Comparison of ENCODE assay signal across 9 cellular contexts in the genomic region with DNA sequence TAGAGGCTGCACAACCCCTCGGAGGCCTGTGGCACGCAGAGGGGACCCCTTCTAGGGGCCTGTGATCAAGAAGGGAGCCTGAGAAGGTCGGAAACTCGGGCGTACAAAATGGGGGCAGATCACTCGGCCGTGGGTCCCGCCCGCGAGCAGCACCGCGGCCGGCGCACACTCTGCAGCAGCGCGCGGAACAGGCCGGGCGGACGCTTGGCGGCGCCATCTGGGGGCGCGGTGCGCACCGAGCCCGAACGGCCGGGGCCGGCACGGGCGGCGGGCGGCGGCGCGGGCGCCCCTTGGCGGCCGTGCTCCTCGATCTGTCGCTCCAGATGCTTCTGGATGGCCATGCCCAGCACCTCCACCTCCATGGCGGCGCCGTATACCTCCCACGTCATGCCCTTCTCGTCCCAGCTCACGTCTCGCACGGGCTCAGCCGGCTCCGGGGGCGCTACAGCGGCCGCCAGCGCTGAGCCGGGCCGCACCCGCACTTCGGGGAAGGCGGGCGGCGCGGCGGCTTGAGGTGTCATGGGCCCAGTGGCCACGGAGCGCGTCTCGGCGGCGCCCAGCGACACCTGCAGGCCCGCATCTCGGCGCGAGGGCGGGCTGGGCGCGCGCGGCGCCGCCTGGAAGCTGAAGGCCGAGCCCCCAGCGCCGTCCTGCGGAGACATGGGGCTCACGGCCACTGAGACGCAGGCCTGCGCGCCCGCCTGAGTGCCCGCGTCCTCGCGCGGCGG. TPM values are rescaled to one million over a fixed set of nuclear protein-coding genes. Genes with fewer than 3 reads are reported as not detected.
A peak's percentile ranks its signal among the peaks of the same experiment; 100 is the strongest.
DNase-seq lines count a peak whose midpoint lies in the region; ATAC-seq, FAIRE-seq and TF ChIP-seq lines count a peak whose summit lies in the region.
"Had no signal": no experiment of that assay in that cellular context is flagged by ENCODE, and none has a peak within 500 bp of the region (broad histone marks: within the 10 kb centered on the region; RNA-seq: fewer than 3 reads in every experiment).

No MANE protein-coding gene starts in this region.

- H3K4me3 ChIP-seq in fibroblast of mammary gland (ENCODE audit: control insufficient read depth, low read depth, low read length) (no peak overlapping the region), gastrocnemius medialis (no peak overlapping the region)

- in situ Hi-C loops in gastrocnemius medialis (cut with MboI; ENCODE audit: low sequenced_read_pairs in 4 of 4), result no loop called here

- H3K4me1 ChIP-seq in gastrocnemius medialis, result no peaks in the 10 kb centered on the region

- H3K9me3 ChIP-seq in gastrocnemius medialis, result no peaks in the 10 kb centered on the region

- H3K27ac ChIP-seq in gastrocnemius medialis, result no peak overlapping the region

- FAIRE-seq in urothelium cell line (lab: Jason Lieb, UNC), result no peak

- TF ChIP-seq POLR2A in gastrocnemius medialis (IDR thresholded peaks at IDR 0.05), result no peak

- intact Hi-C loops in gastrocnemius medialis (cut with DNase I; ENCODE audit: low total_unique reads), result no loop called here

- no peaks in the 10 kb centered on the region for H3K36me3 ChIP-seq in gastrocnemius medialis

- peaks cover 0 to 2% (median 2%) of the 10 kb centered on the region in 3 donors for H3K27me3 ChIP-seq in gastrocnemius medialis

- ATAC-seq in HG03064 (IDR thresholded peaks at IDR 0.05; ENCODE audit: low read depth, unreplicated experiment) (peak; percentile 58), gastrocnemius medialis (peak; percentile 45 to 46)

- TF ChIP-seq CTCF in fibroblast of mammary gland (conservative IDR thresholded peaks at IDR 0.05; ENCODE audit: control insufficient read depth, insufficient read depth, low read depth, low read length) (no peak), gastrocnemius medialis (IDR thresholded peaks at IDR 0.05 in 4 of 5, conservative IDR thresholded peaks at IDR 0.05 in 1 of 5) (peak in 2 of 5 experiments; percentile 24 to 31)

- peak; percentile 75 for DNase-seq in ELF-1 (ENCODE audit: low read depth, low spot score)
- DNase-seq in activated T-cell treated with anti-CD3 and anti-CD28 coated beads for 24 hours (ENCODE audit: low read depth), result peak; percentile 43
- peak; percentile 28 for DNase-seq in fibroblast of mammary gland (ENCODE audit: low read depth)
- no peak for DNase-seq in gastrocnemius medialis
- DNase-seq in HT-29 (ENCODE audit: low spot score), result no peak
- DNase-seq in urothelium cell line (ENCODE audit: low spot score), result no peak
- DNase-seq in NCI-H1105 treated with DMSO at 0.1 percent for 48 hours (lab: John Stamatoyannopoulos, UW), result no peak

RNA-seq across cellular contexts. Expression of a gene that starts 13.1 kb away (rescaled TPM):
- under 1 TPM; 0.35 to 0.78 (median 0.47) TPM for total RNA-seq in gastrocnemius medialis
- total RNA-seq in HT-29 (2014; rRNA removed; shearing (Covaris generic)), result 4.3 and 5.6 TPM in 2 replicates

RNA-seq across cellular contexts. Expression of a gene that starts 33.5 kb away (rescaled TPM):
- total RNA-seq in gastrocnemius medialis, result under 1 TPM in 1 of 4 donors, not detected in 3; 0.20 TPM
- not detected in 2 replicates for total RNA-seq in HT-29 (2014; rRNA removed; shearing (Covaris generic))

RNA-seq across cellular contexts. Expression of a gene that starts 33.6 kb away (rescaled TPM):
- not detected for total RNA-seq in gastrocnemius medialis
- total RNA-seq in HT-29 (2014; rRNA removed; shearing (Covaris generic)), result not detected in 2 replicates
- total RNA-seq: epithelial cell of proximal tubule had no signal

RNA-seq across cellular contexts. Expression of a gene that starts 47.7 kb away (rescaled TPM):
- under 1 TPM in 3 of 4 donors, not detected in 1; 0.07 to 0.27 (median 0.20) TPM for total RNA-seq in gastrocnemius medialis
- 0.16 and 0.20 TPM in 2 replicates for total RNA-seq in HT-29 (2014; rRNA removed; shearing (Covaris generic))
- total RNA-seq: epithelial cell of proximal tubule had no signal

RNA-seq across cellular contexts. Expression of a gene that starts 50.4 kb away (rescaled TPM):
- 10 to 100 TPM; 13.3 to 35.7 (median 27.2) TPM for total RNA-seq in gastrocnemius medialis
- total RNA-seq in HT-29 (2014; rRNA removed; shearing (Covaris generic)), result 25.6 and 34.2 TPM in 2 replicates

Comparison
In these comparisons a context has a peak if more than half of its experiments do, and no peak if none do; other contexts are left out.
1. DNase-seq: peak in ELF-1 (single experiment), activated T-cell treated with anti-CD3 and anti-CD28 coated beads for 24 hours (single experiment) and fibroblast of mammary gland (single experiment); none in gastrocnemius medialis (0 of 2), HT-29 (single experiment), urothelium cell line (single experiment) and NCI-H1105 treated with DMSO at 0.1 percent for 48 hours (single experiment).